ENCODE assay signal across 21 cellular contexts in the genomic region with DNA sequence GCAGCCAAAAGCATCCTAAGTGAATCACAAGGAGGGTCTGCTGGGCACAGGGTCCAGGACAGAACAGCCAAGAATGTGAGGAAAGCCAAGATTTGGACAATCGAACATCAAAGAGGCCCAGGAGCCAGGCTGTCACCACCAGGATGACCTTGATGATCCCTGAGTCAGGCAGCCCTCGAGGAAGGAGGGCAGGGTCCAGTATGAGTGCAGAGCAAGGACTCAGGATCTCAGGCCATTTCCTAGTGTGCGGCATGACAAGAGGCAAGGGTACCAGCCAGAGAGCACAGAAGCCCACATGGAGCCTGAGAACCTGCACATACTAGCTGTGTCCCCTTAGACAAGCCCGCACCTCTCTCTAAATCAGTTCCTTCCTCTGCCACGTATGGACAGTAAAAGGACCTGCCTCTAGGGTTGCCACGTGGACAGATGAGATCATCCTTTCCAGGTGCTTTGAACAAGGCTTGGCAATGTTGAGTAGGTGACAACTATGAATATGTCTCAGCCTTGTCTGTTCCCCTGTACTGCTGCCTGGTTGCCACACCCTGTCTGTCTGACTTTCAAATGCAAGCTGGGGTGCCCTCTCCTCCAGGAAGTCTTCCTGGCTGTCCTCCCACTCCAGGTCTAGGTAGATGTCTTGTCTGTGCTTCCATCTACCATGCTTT. TPM values are rescaled to one million over a fixed set of nuclear protein-coding genes. Genes with fewer than 3 reads are reported as not detected.
DNase-seq lines count a peak whose midpoint lies in the region; ATAC-seq, FAIRE-seq and TF ChIP-seq lines count a peak whose summit lies in the region.
"Had no signal": no experiment of that assay in that cellular context is flagged by ENCODE, and none has a peak within 500 bp of the region (broad histone marks: within the 10 kb centered on the region; RNA-seq: fewer than 3 reads in every experiment).

No MANE protein-coding gene starts in this region.

- POLR2A ChIA-PET in MCF 10A (lab: Yijun Ruan, JAX) (no interaction called here), K562 (lab: Yijun Ruan, JAX) (no interaction called here)
- POLR2A ChIA-PET in CD8-positive, alpha-beta T cell (lab: Charles Lee), result no interaction called here

- no peaks in the 10 kb centered on the region for H4K20me1 ChIP-seq in mammary epithelial cell (ENCODE audit: insufficient read depth, low read length)
- no peaks in the 10 kb centered on the region for H4K20me1 ChIP-seq in K562 (replicated peaks; ENCODE audit: control insufficient read depth, insufficient read depth, low read length)

- H3K9me3 Mint-ChIP-seq in MCF 10A (ENCODE audit: unreplicated experiment), result peaks cover 40% of the 10 kb centered on the region
- H3K9me3 Mint-ChIP-seq in CD8-positive, alpha-beta T cell, result no peaks in the 10 kb centered on the region
- H3K9me3 Mint-ChIP-seq: CD8-positive, alpha-beta memory T cell had no signal

- BruUV-seq in mammary epithelial cell (replicated peaks; lab: Mats Ljungman, UMichigan) (no TSS peak), MCF 10A (replicated peaks; lab: Mats Ljungman, UMichigan) (no TSS peak), K562 (replicated peaks; lab: Mats Ljungman, UMichigan) (no TSS peak)

- TF ChIP-seq POLR2A in K562 (conservative IDR thresholded peaks at IDR 0.05), result no peak

- FAIRE-seq in K562 (lab: Jason Lieb, UNC), result no peak
- FAIRE-seq: GM12892 had no signal

- no peak overlapping the region for H3K4me2 ChIP-seq in mammary epithelial cell (ENCODE audit: insufficient read depth, low read depth, low read length)
- H3K4me2 ChIP-seq in K562 (ENCODE audit: insufficient read depth, low read length), result no peak overlapping the region

- no peak overlapping the region for H3K27ac Mint-ChIP-seq in MCF 10A (ENCODE audit: low read depth, unreplicated experiment)
- no peak overlapping the region for H3K27ac Mint-ChIP-seq in CD8-positive, alpha-beta T cell
- H3K27ac Mint-ChIP-seq: CD8-positive, alpha-beta memory T cell; IgD-negative memory B cell had no signal

- no peaks in the 10 kb centered on the region for H3K9me1 ChIP-seq in K562 (ENCODE audit: control insufficient read depth, insufficient read depth, low read length)

- H3K27me3 Mint-ChIP-seq in MCF 10A (ENCODE audit: insufficient read depth, unreplicated experiment), result no peaks in the 10 kb centered on the region
- H3K27me3 Mint-ChIP-seq in CD8-positive, alpha-beta T cell (ENCODE audit: low read depth), result peaks cover 19% of the 10 kb centered on the region

- H3K9me3 ChIP-seq in mammary epithelial cell (replicated peaks; ENCODE audit: insufficient read depth, low read length), result peaks cover 34% of the 10 kb centered on the region
- no peaks in the 10 kb centered on the region for H3K9me3 ChIP-seq in K562 (replicated peaks; ENCODE audit: control insufficient read depth, insufficient read depth, low read depth, low read length)
- no peaks in the 10 kb centered on the region for H3K9me3 ChIP-seq in mucosa of descending colon
- H3K9me3 ChIP-seq in CD8-positive, alpha-beta T cell (ENCODE audit: low read length), result no peaks in the 10 kb centered on the region
- H3K9me3 ChIP-seq: Caco-2 had no signal

- H3K4me3 ChIP-seq in mammary epithelial cell (replicated peaks in 1 of 3; ENCODE audit: insufficient read depth in 1 of 3, low read depth in 2 of 3, low read length in 3 of 3) (no peak overlapping the region), K562 (no peak overlapping the region), mucosa of descending colon (no peak overlapping the region)
- H3K4me3 ChIP-seq in CD8-positive, alpha-beta T cell (ENCODE audit: low read depth, low read length), result no peak overlapping the region

- H3K4me1 ChIP-seq in mammary epithelial cell (ENCODE audit: insufficient read depth, low read length), result no peaks in the 10 kb centered on the region
- H3K4me1 ChIP-seq in K562 (replicated peaks in 1 of 2; ENCODE audit: control insufficient read depth in 2 of 2, insufficient read depth in 2 of 2, low read length in 2 of 2), result no peaks in the 10 kb centered on the region; a peak in 1 of 5 replicates
- H3K4me1 ChIP-seq in mucosa of descending colon (ENCODE audit: low read depth), result no peaks in the 10 kb centered on the region
- no peaks in the 10 kb centered on the region for H3K4me1 ChIP-seq in CD8-positive, alpha-beta T cell (ENCODE audit: insufficient read depth, low read length)
- H3K4me1 ChIP-seq: Caco-2 had no signal

- in situ Hi-C loops in mammary epithelial cell (cut with MboI; ENCODE audit: low sequenced_read_pairs in 2 of 2) (no loop called here), K562 (cut with MboI) (no loop called here)

- 57% methylated on average over 5 of the region's 6 CpGs for WGBS in mammary epithelial cell (ENCODE audit: low coverage, missing lambda C conversion rate)
- WGBS in K562 (ENCODE audit: insufficient coverage, low coverage, missing lambda C conversion rate), result 20% methylated on average over 5 of the region's 6 CpGs

- dilution Hi-C loops in mammary epithelial cell (cut with HindIII; ENCODE audit: low sequenced_read_pairs), result no loop called here

- no peak for TF ChIP-seq EP300 in K562 (IDR thresholded peaks at IDR 0.05; ENCODE audit: low read length)

- H3K27ac ChIP-seq in mammary epithelial cell (ENCODE audit: insufficient read depth, low read depth, low read length) (no peak overlapping the region), K562 (ENCODE audit: extremely low read depth, low read depth, low read length) (no peak overlapping the region)
- no peak overlapping the region for H3K27ac ChIP-seq in CD8-positive, alpha-beta T cell (ENCODE audit: low read depth, low read length)
- H3K27ac ChIP-seq: 22Rv1 had no signal

- DNase-seq in mammary epithelial cell, result peak; percentile 14
- no peak for DNase-seq in MCF 10A (ENCODE audit: unreplicated experiment)
- no peak for DNase-seq in K562 (ENCODE audit: extremely low read depth in 1 of 4, low spot score in 3 of 4)
- DNase-seq in mucosa of descending colon, result no peak
- no peak for DNase-seq in stimulated activated naive CD4-positive, alpha-beta T cell treated with Interleukin-2 at 50 U/mL for 16 hours (lab: John Stamatoyannopoulos, UW)
- no peak for DNase-seq in CD8-positive, alpha-beta T cell
- DNase-seq in activated CD8-positive, alpha-beta memory T cell treated with anti-CD3 and anti-CD28 coated beads for 24 hours, result no peak
- DNase-seq: Caco-2; CD8-positive, alpha-beta memory T cell; DMS79; HCEC 1CT had no signal

- H3K79me2 ChIP-seq in mammary epithelial cell (ENCODE audit: insufficient read depth, low read length) (no peaks in the 10 kb centered on the region), K562 (ENCODE audit: control insufficient read depth, insufficient read depth, low read length) (no peaks in the 10 kb centered on the region)

- CTCF ChIA-PET in mammary epithelial cell (lab: Charles Lee; ENCODE audit: low non-redundant PET) (interaction anchor here (0.6 kb wide), 1 partner anchor 1115 kb away, joined by 4 read pairs; no protein-coding TSS in a partner anchor), MCF 10A (lab: Yijun Ruan, JAX) (no interaction called here), K562 (lab: Yijun Ruan, JAX; ENCODE audit: low intra/inter-chr PET ratio) (no interaction called here)
- CTCF ChIA-PET in CD8-positive, alpha-beta T cell (lab: Charles Lee), result no interaction called here

- no peak overlapping the region for H3K4me3 Mint-ChIP-seq in MCF 10A (ENCODE audit: unreplicated experiment)
- no peak overlapping the region for H3K4me3 Mint-ChIP-seq in CD8-positive, alpha-beta T cell
- H3K4me3 Mint-ChIP-seq: CD14-positive monocyte; CD8-positive, alpha-beta memory T cell; IgD-negative memory B cell had no signal

- no peak overlapping the region for H3K9ac ChIP-seq in mammary epithelial cell (ENCODE audit: insufficient read depth, low read length)
- H3K9ac ChIP-seq in K562 (ENCODE audit: insufficient read depth in 1 of 2, low read depth in 2 of 2, low read length in 2 of 2), result no peak overlapping the region

- H3K36me3 ChIP-seq in mammary epithelial cell (ENCODE audit: insufficient read depth, low read length) (no peaks in the 10 kb centered on the region), K562 (ENCODE audit: control insufficient read depth, insufficient read depth, low read length) (no peaks in the 10 kb centered on the region), mucosa of descending colon (ENCODE audit: low read depth) (no peaks in the 10 kb centered on the region)
- H3K36me3 ChIP-seq in CD8-positive, alpha-beta T cell (ENCODE audit: insufficient read depth, low read length), result no peaks in the 10 kb centered on the region

- no peak for TF ChIP-seq CTCF in mammary epithelial cell (conservative IDR thresholded peaks at IDR 0.05 in 1 of 2, IDR thresholded peaks at IDR 0.05 in 1 of 2; ENCODE audit: extremely low read depth in 1 of 2, insufficient read depth in 1 of 2, low read depth in 1 of 2, low read length in 2 of 2)
- TF ChIP-seq CTCF in MCF 10A (IDR thresholded peaks at IDR 0.05; ENCODE audit: unreplicated experiment), result no peak
- TF ChIP-seq CTCF in K562 (IDR thresholded peaks at IDR 0.05 in 2 of 3, conservative IDR thresholded peaks at IDR 0.05 in 1 of 3; ENCODE audit: insufficient read depth in 2 of 3, low read depth in 1 of 3, low read length in 3 of 3), result no peak
- TF ChIP-seq CTCF in mucosa of descending colon (IDR thresholded peaks at IDR 0.05), result no peak
- no peak for TF ChIP-seq CTCF in CD8-positive, alpha-beta T cell (IDR thresholded peaks at IDR 0.05)

- H3K36me3 Mint-ChIP-seq in MCF 10A (ENCODE audit: insufficient read depth, unreplicated experiment), result no peaks in the 10 kb centered on the region
- no peaks in the 10 kb centered on the region for H3K36me3 Mint-ChIP-seq in CD8-positive, alpha-beta T cell
- H3K36me3 Mint-ChIP-seq: CD14-positive monocyte; CD8-positive, alpha-beta memory T cell had no signal

- no peak for ATAC-seq in K562
- ATAC-seq in mucosa of descending colon, result peak; percentile 70
- no peak for ATAC-seq in CD8-positive, alpha-beta T cell
- ATAC-seq in HG02571 (IDR thresholded peaks at IDR 0.05; ENCODE audit: unreplicated experiment), result no peak

- no peak for TF ChIP-seq RAD21 in K562 (CRISPR knock-in tag; conservative IDR thresholded peaks at IDR 0.05 in 1 of 2, IDR thresholded peaks at IDR 0.05 in 1 of 2)

- H3K4me1 Mint-ChIP-seq in MCF 10A (ENCODE audit: insufficient read depth, unreplicated experiment), result no peaks in the 10 kb centered on the region
- H3K4me1 Mint-ChIP-seq in CD8-positive, alpha-beta T cell (ENCODE audit: low read depth), result no peaks in the 10 kb centered on the region
- H3K4me1 Mint-ChIP-seq: CD14-positive monocyte; CD8-positive, alpha-beta memory T cell; IgD-negative memory B cell had no signal

- H3K27me3 ChIP-seq in mammary epithelial cell (ENCODE audit: insufficient read depth, low read length) (no peaks in the 10 kb centered on the region), K562 (ENCODE audit: control insufficient read depth in 2 of 2, insufficient read depth in 2 of 2, low read length in 2 of 2) (no peaks in the 10 kb centered on the region)
- H3K27me3 ChIP-seq in CD8-positive, alpha-beta T cell (ENCODE audit: insufficient read depth, low read length), result no peaks in the 10 kb centered on the region

- intact Hi-C loops in mammary epithelial cell (cut with micrococcal nuclease), result no loop called here
- intact Hi-C loops in MCF 10A (cut with micrococcal nuclease), result no loop called here
- intact Hi-C loops in K562 (cut with micrococcal nuclease), result no loop called here
- intact Hi-C loops in mucosa of descending colon (cut with DNase I, micrococcal nuclease), result loop anchor here in 1 of 2 donors (10.0 kb wide), 1 partner anchor 619 kb away; no protein-coding TSS in a partner anchor
- intact Hi-C loops in CD8-positive, alpha-beta T cell (cut with DNase I, micrococcal nuclease), result no loop called here

- H2AFZ ChIP-seq in mammary epithelial cell (ENCODE audit: low read depth, low read length), result no peak overlapping the region
- H2AFZ ChIP-seq in K562 (ENCODE audit: low read depth, low read length), result no peak overlapping the region

RNA-seq across cellular contexts. Expression of a gene that starts 32.2 kb away (rescaled TPM):
- total RNA-seq in mammary epithelial cell, result not detected
- not detected for polyA plus RNA-seq in mammary epithelial cell
- polyA minus RNA-seq in mammary epithelial cell, result not detected
- not detected in 2 replicates for total RNA-seq in MCF 10A (2022)
- 0.23 and 0.28 TPM in 2 replicates for total RNA-seq in K562 (2011; cell fraction: chromatin; rRNA removed; ENCODE audit: low replicate concordance)
- total RNA-seq in K562 (2011; cell fraction: nucleolus; rRNA removed), result 0.39 and 0.50 TPM in 2 replicates
- total RNA-seq in K562 (2011; cell fraction: nucleoplasm; rRNA removed), result 0.23 and 0.51 TPM in 2 replicates
- total RNA-seq in K562 (2014; rRNA removed), result 0.05 and 0.16 TPM in 2 replicates
- 0.06 and 0.07 TPM in 2 replicates for total RNA-seq in K562 (2014; rRNA removed; fragmentation: Illumina TruSeq; extraction: Trizol)
- 0.19 and 0.36 TPM in 2 replicates for total RNA-seq in K562 (2015; rRNA removed; fragmentation: Illumina TruSeq; extraction: Trizol)
- total RNA-seq in K562 (2021), result 0.07 and 0.18 TPM in 2 replicates
- polyA plus RNA-seq in K562 (2011; rRNA removed), result 0.08 and 0.25 TPM in 2 replicates
- 0.13 and 0.42 TPM in 2 replicates for polyA plus RNA-seq in K562 (2011; cell fraction: cytosol; rRNA removed)
- 0.04 and 0.18 TPM in 2 replicates for polyA plus RNA-seq in K562 (2011; cell fraction: nucleus; rRNA removed)
- 0.39 and 0.76 TPM in 2 replicates for polyA plus RNA-seq in K562 (2012)
- 0.09 TPM in 1 of 2 replicates, not detected in the other for polyA plus RNA-seq in K562 (2014; fragmentation: Illumina TruSeq; extraction: Trizol)
- under 1 TPM; 0.03 to 0.06 TPM for polyA plus RNA-seq in K562 (2014; fragmentation: Nextera tagmentation; extraction: Ambion mirVana)
- 0.11 and 0.12 TPM in 2 replicates for polyA plus RNA-seq in K562 (2014; rRNA removed)
- 0.15 and 0.28 TPM in 2 replicates for polyA minus RNA-seq in K562 (2011; rRNA and poly(A)+ RNA removed)
- polyA minus RNA-seq in K562 (2011; cell fraction: cytosol; rRNA and poly(A)+ RNA removed), result 0.38 TPM in 1 of 2 replicates, not detected in the other
- 0.22 and 0.27 TPM in 2 replicates for polyA minus RNA-seq in K562 (2011; cell fraction: nucleus; rRNA and poly(A)+ RNA removed)
- total RNA-seq in mucosa of descending colon, result 100 to 1,000 TPM in 1 of 3 donors, 10 to 100 TPM in 2; 35.3 to 104 (median 50.3) TPM
- total RNA-seq in CD8-positive, alpha-beta T cell, result not detected
- total RNA-seq: A673; CD8-positive, alpha-beta memory T cell; G401; H4; HT1080 had no signal
- polyA plus RNA-seq: BJ; CD14-positive monocyte; CD8-positive, alpha-beta memory T cell; IgD-negative memory B cell had no signal

Comparison
In these comparisons a context has a peak if more than half of its experiments do, and no peak if none do; other contexts are left out.
1. RNA of a gene that starts 32.2 kb away (total RNA-seq): 35.3 to 104 TPM in mucosa of descending colon; 0.05 to 0.51 TPM in K562, not detected in mammary epithelial cell, not detected in MCF 10A and not detected in CD8-positive, alpha-beta T cell; every median in the first group is over 10 times any median in the second.